In genomic region chr19:47483800-47484690, GRCh38 we compare ENCODE assay signal across 8 cellular contexts. TPM values are rescaled to one million over a fixed set of nuclear protein-coding genes. Genes with fewer than 3 reads are reported as not detected.
A peak's percentile ranks its signal among the peaks of the same experiment; 100 is the strongest.
DNase-seq lines count a peak whose midpoint lies in the region; ATAC-seq and TF ChIP-seq lines count a peak whose summit lies in the region.

TSS of gene KPTN (minus strand) at chr19:47484219. CDS start at chr19:47484160, 59 bp downstream.

- DNase-seq in NCI-H1417 treated with DMSO at 0.1 percent for 48 hours (lab: John Stamatoyannopoulos, UW): peak; percentile 47
- peak; percentile 91 for DNase-seq in SW480 (ENCODE audit: low spot score)
- peak; percentile 91 for DNase-seq in activated naive CD8-positive, alpha-beta T cell treated with anti-CD3 and anti-CD28 coated beads, Interleukin-2, amount 50 U/mL, for 24 hours
- DNase-seq in cardiac septum (ENCODE audit: low spot score): peak; percentile 95
- peak; percentile 88 to 92 for DNase-seq in trophoblast cell
- peak; percentile 71 to 75 for DNase-seq in tibial nerve (ENCODE audit: low spot score in 2 of 2)

- H3K27me3 Mint-ChIP-seq in activated naive CD8-positive, alpha-beta T cell treated with anti-CD3 and anti-CD28 coated beads, Interleukin-2, amount 50 U/mL, for 24 hours: no peaks in the 10 kb centered on the region

- H3K18ac ChIP-seq in trophoblast cell (ENCODE audit: low read length): peak within 1 kb of the TSS; percentile 53

- H3K79me1 ChIP-seq in trophoblast cell (ENCODE audit: low read length): peaks cover 7% of the 10 kb centered on the region

- H3K4me3 ChIP-seq in trophoblast cell (ENCODE audit: low read depth, low read length) (peak within 1 kb of the TSS; percentile 92), tibial nerve (peak within 1 kb of the TSS; percentile 41 to 75 (median 61))

- H2BK120ac ChIP-seq in trophoblast cell (ENCODE audit: insufficient read depth, low read length, poor library complexity): peak within 1 kb of the TSS; percentile 83

- H3K9me3 ChIP-seq in trophoblast cell (ENCODE audit: insufficient read depth, low read depth, low read length) (no peaks in the 10 kb centered on the region), tibial nerve (no peaks in the 10 kb centered on the region)

- TF ChIP-seq POLR2A in GM10847 (IDR thresholded peaks at IDR 0.05; ENCODE audit: extremely low read depth, insufficient read length): peak; percentile 68
- no peak for TF ChIP-seq POLR2A in tibial nerve (IDR thresholded peaks at IDR 0.05)

- intact Hi-C loops in cardiac septum (cut with DNase I): loop anchor here (2.0 kb wide), 1 partner anchor 31 kb away; the partner anchor contains the start of gene NAPA

- H3K4me2 ChIP-seq in trophoblast cell (ENCODE audit: low read length): peak within 1 kb of the TSS; percentile 92

- peaks cover 38% of the 10 kb centered on the region for H3K4me1 Mint-ChIP-seq in activated naive CD8-positive, alpha-beta T cell treated with anti-CD3 and anti-CD28 coated beads, Interleukin-2, amount 50 U/mL, for 24 hours

- peak within 1 kb of the TSS; percentile 80 for H4K91ac ChIP-seq in trophoblast cell (ENCODE audit: low read depth, low read length)

- H3K4ac ChIP-seq in trophoblast cell (ENCODE audit: low read depth, low read length): peak within 1 kb of the TSS; percentile 65

- TF ChIP-seq EP300 in tibial nerve (IDR thresholded peaks at IDR 0.05): peak; percentile 59 to 91

- peak within 1 kb of the TSS; percentile 90 for H2AFZ ChIP-seq in trophoblast cell (ENCODE audit: insufficient read depth, low read length, poor library complexity)

- no CpG with 5 or more reads among the region's 57 CpGs for WGBS in trophoblast cell (ENCODE audit: extremely low coverage, insufficient coverage, insufficient read length)
- 2 to 5% methylated on average over 34 to 44 of the region's 57 CpGs for WGBS in tibial nerve, 2 donors

- peak within 1 kb of the TSS; percentile 78 for H4K12ac ChIP-seq in trophoblast cell (ENCODE audit: low read depth, low read length)

- peak within 1 kb of the TSS; percentile 96 for H3K9ac ChIP-seq in trophoblast cell (ENCODE audit: low read length)

- H3K27ac ChIP-seq in trophoblast cell (ENCODE audit: low read depth, low read length): peak within 1 kb of the TSS; percentile 45
- peak within 1 kb of the TSS; percentile 81 to 95 (median 88) for H3K27ac ChIP-seq in tibial nerve

- H2BK12ac ChIP-seq in trophoblast cell (ENCODE audit: low read length): no peak within 1 kb of the TSS

- H3K36me3 Mint-ChIP-seq in activated naive CD8-positive, alpha-beta T cell treated with anti-CD3 and anti-CD28 coated beads, Interleukin-2, amount 50 U/mL, for 24 hours (ENCODE audit: low read depth): peaks cover 5% of the 10 kb centered on the region

- peak within 1 kb of the TSS; percentile 73 for H2BK5ac ChIP-seq in trophoblast cell (ENCODE audit: low read depth, low read length, poor library complexity)

- H3K4me1 ChIP-seq in trophoblast cell (ENCODE audit: control insufficient read depth in 1 of 2, insufficient read depth in 2 of 2, low read length in 2 of 2) (peaks cover 0 to 5% of the 10 kb centered on the region in 2 experiments), tibial nerve (peaks cover 0 to 31% (median 0%) of the 10 kb centered on the region in 4 donors)

- H2AK5ac ChIP-seq in trophoblast cell (ENCODE audit: low read length): no peak within 1 kb of the TSS

- peak within 1 kb of the TSS; percentile 91 for H3K14ac ChIP-seq in trophoblast cell (ENCODE audit: low read length)

- ATAC-seq in HG02759 (IDR thresholded peaks at IDR 0.05; ENCODE audit: unreplicated experiment): peak; percentile 80
- peak; percentile 85 for ATAC-seq in activated naive CD8-positive, alpha-beta T cell treated with anti-CD3 and anti-CD28 coated beads, Interleukin-2, amount 50 U/mL, for 24 hours

- H3K27ac Mint-ChIP-seq in activated naive CD8-positive, alpha-beta T cell treated with anti-CD3 and anti-CD28 coated beads, Interleukin-2, amount 50 U/mL, for 24 hours: peak within 1 kb of the TSS; percentile 98

- peak; percentile 72 to 92 (median 84) for TF ChIP-seq CTCF in tibial nerve (IDR thresholded peaks at IDR 0.05)

- H3K9me3 Mint-ChIP-seq in activated naive CD8-positive, alpha-beta T cell treated with anti-CD3 and anti-CD28 coated beads, Interleukin-2, amount 50 U/mL, for 24 hours: no peaks in the 10 kb centered on the region

- no peak within 1 kb of the TSS for H3K23ac ChIP-seq in trophoblast cell (ENCODE audit: low read length)

- H3K27me3 ChIP-seq in trophoblast cell (ENCODE audit: insufficient read depth, low read length) (no peaks in the 10 kb centered on the region), tibial nerve (peaks cover 0 to 7% of the 10 kb centered on the region in 2 donors)

- H3K36me3 ChIP-seq in trophoblast cell (ENCODE audit: control insufficient read depth in 1 of 2, insufficient read depth in 2 of 2, low read length in 2 of 2) (peaks cover 21 to 22% of the 10 kb centered on the region in 2 experiments), tibial nerve (peaks cover 0 to 33% (median 0%) of the 10 kb centered on the region in 3 donors)

- H3K4me3 Mint-ChIP-seq in activated naive CD8-positive, alpha-beta T cell treated with anti-CD3 and anti-CD28 coated beads, Interleukin-2, amount 50 U/mL, for 24 hours: peak within 1 kb of the TSS; percentile 99

- H4K8ac ChIP-seq in trophoblast cell (ENCODE audit: low read depth, low read length): peak within 1 kb of the TSS; percentile 90

- H3K79me2 ChIP-seq in trophoblast cell (ENCODE audit: control insufficient read depth, insufficient read depth, low read length, poor library complexity): peaks cover 2% of the 10 kb centered on the region

RNA-seq across cellular contexts. Expression of gene KPTN, which starts in this region (rescaled TPM):
- total RNA-seq in cardiac septum (5.2 TPM), tibial nerve (10 to 100 TPM in 1 of 4 donors, 1 to 10 TPM in 3; 3.1 to 10.8 (median 8.2) TPM)
- 11.2 TPM in 2 replicates for polyA plus RNA-seq in trophoblast cell (2013)

Comparison
In these comparisons a context has a peak if more than half of its experiments do, and no peak if none do; other contexts are left out.
1. Peak in every context shown above with its lines: DNase-seq, ATAC-seq, H3K4me3 ChIP-seq and H3K27ac ChIP-seq.